Comparison of ENCODE assay signal across 9 cellular contexts in genomic region chr10:79247373-79248137, GRCh38.
DNase-seq lines count a peak whose midpoint lies in the region; ATAC-seq and TF ChIP-seq lines count a peak whose summit lies in the region.
"Had no signal": no experiment of that assay in that cellular context is flagged by ENCODE, and none has a peak within 500 bp of the region (broad histone marks: within the 10 kb centered on the region; RNA-seq: fewer than 3 reads in every experiment).

No MANE protein-coding gene starts in this region.

- no peaks in the 10 kb centered on the region for H3K27me3 ChIP-seq in BLaER1 treated with 17β-estradiol and CSF1 and Interleukin-3, amounts not matched to agents 10 nM and 100 nM

- H3K9me3 Mint-ChIP-seq in IgD-negative memory B cell, result no peaks in the 10 kb centered on the region
- H3K9me3 Mint-ChIP-seq in progenitor cell of endocrine pancreas (ENCODE audit: low read depth), result no peaks in the 10 kb centered on the region

- no peaks in the 10 kb centered on the region for H3K9me3 ChIP-seq in BLaER1 treated with 17β-estradiol and CSF1 and Interleukin-3, amounts not matched to agents 10 nM and 100 nM (replicated peaks in 1 of 11)

- no peak for ATAC-seq in HG03097 (IDR thresholded peaks at IDR 0.05; ENCODE audit: low FRiP score, unreplicated experiment)

- H3K4me3 Mint-ChIP-seq in IgD-negative memory B cell (peak overlapping the region; percentile 49 to 91 (median 81)), progenitor cell of endocrine pancreas (ENCODE audit: low read depth) (no peak overlapping the region)

- peaks cover 2% of the 10 kb centered on the region for H3K27me3 Mint-ChIP-seq in IgD-negative memory B cell
- no peaks in the 10 kb centered on the region for H3K27me3 Mint-ChIP-seq in progenitor cell of endocrine pancreas

- H3K4me3 ChIP-seq in BLaER1 treated with 17β-estradiol and CSF1 and Interleukin-3, amounts not matched to agents 10 nM and 100 nM, result peak overlapping the region; percentile 25 to 88 (median 86); a peak in 15 of 20 replicates
- no peak overlapping the region for H3K4me3 ChIP-seq in coronary artery

- H3K27ac Mint-ChIP-seq in IgD-negative memory B cell, result peak overlapping the region; percentile 95 to 96 (median 96)
- peak overlapping the region; percentile 33 for H3K27ac Mint-ChIP-seq in progenitor cell of endocrine pancreas

- DNase-seq in coronary artery (ENCODE audit: low spot score) (no peak), progenitor cell of endocrine pancreas (ENCODE audit: low spot score, unreplicated experiment) (no peak), D341Med (ENCODE audit: low spot score) (no peak), DMS153 (lab: John Stamatoyannopoulos, UW) (no peak), GOT3 (lab: John Stamatoyannopoulos, UW) (no peak)
- DNase-seq: NCI-H774 had no signal

- TF ChIP-seq CTCF in coronary artery (IDR thresholded peaks at IDR 0.05) (no peak), progenitor cell of endocrine pancreas (IDR thresholded peaks at IDR 0.05; ENCODE audit: unreplicated experiment) (no peak)

- H3K27ac ChIP-seq in BLaER1 treated with 17β-estradiol and CSF1 and Interleukin-3, amounts not matched to agents 10 nM and 100 nM, result peak overlapping the region; percentile 84 to 99 (median 93)
- H3K27ac ChIP-seq in coronary artery, result peak overlapping the region; percentile 91 to 97

- peaks cover 68 to 90% (median 87%) of the 10 kb centered on the region in 11 experiments for H4K20me1 ChIP-seq in BLaER1 treated with 17β-estradiol and CSF1 and Interleukin-3, amounts not matched to agents 10 nM and 100 nM

- peak overlapping the region; percentile 96 to 100 (median 99) for H3K4me2 ChIP-seq in BLaER1 treated with 17β-estradiol and CSF1 and Interleukin-3, amounts not matched to agents 10 nM and 100 nM

- H3K4me1 ChIP-seq in BLaER1 treated with 17β-estradiol and CSF1 and Interleukin-3, amounts not matched to agents 10 nM and 100 nM, result peaks cover 87 to 92% (median 89%) of the 10 kb centered on the region in 10 experiments

- H3K4me1 Mint-ChIP-seq in IgD-negative memory B cell (peaks cover 68 to 85% (median 71%) of the 10 kb centered on the region in 3 donors), progenitor cell of endocrine pancreas (ENCODE audit: low read depth) (no peaks in the 10 kb centered on the region)

- H3K36me3 Mint-ChIP-seq in IgD-negative memory B cell (no peaks in the 10 kb centered on the region), progenitor cell of endocrine pancreas (ENCODE audit: insufficient read depth) (no peaks in the 10 kb centered on the region)

- H3K9ac ChIP-seq in BLaER1 treated with 17β-estradiol and CSF1 and Interleukin-3, amounts not matched to agents 10 nM and 100 nM, result peak overlapping the region; percentile 90 to 99 (median 93); a peak in 21 of 22 replicates

- H3K36me3 ChIP-seq in BLaER1 treated with 17β-estradiol and CSF1 and Interleukin-3, amounts not matched to agents 10 nM and 100 nM, result peaks cover 12 to 38% (median 28%) of the 10 kb centered on the region in 11 experiments; a peak in 21 of 22 replicates
